Comparison of ENCODE assay signal across 14 cellular contexts in the genomic region with DNA sequence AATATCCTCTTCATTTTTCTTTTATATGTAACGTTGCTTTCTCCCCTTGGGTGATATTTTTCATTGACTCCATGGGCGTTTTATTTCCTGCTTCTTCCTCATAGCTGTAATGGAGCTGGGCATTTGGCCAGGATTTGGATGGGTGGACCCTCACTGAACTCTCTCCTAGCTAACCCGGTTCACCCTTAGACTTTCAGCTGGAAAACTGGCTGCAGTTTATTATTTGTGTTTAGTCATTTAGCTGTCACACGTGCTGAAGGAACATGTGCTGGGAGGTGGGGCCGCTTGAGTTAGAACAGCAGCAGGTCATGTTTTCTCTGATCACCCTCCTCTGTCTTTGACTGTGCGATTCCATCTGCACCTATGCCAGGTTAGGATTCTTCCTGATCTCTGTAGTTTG.
A peak's percentile ranks its signal among the peaks of the same experiment; 100 is the strongest.
DNase-seq lines count a peak whose midpoint lies in the region; FAIRE-seq and TF ChIP-seq lines count a peak whose summit lies in the region.
"Had no signal": no experiment of that assay in that cellular context is flagged by ENCODE, and none has a peak within 500 bp of the region (broad histone marks: within the 10 kb centered on the region; RNA-seq: fewer than 3 reads in every experiment).

No MANE protein-coding gene starts in this region.

- FAIRE-seq in frontal cortex (lab: Jason Lieb, UNC), result no peak
- FAIRE-seq: bronchial epithelial cell had no signal

- H3K27ac ChIP-seq in osteoblast (ENCODE audit: low read depth, low read length), result no peak overlapping the region
- H3K27ac ChIP-seq: KMS-11, stomach had no signal

- no peaks in the 10 kb centered on the region for H4K20me1 ChIP-seq in osteoblast (ENCODE audit: insufficient read depth, low read length)

- H3K36me3 ChIP-seq in osteoblast (ENCODE audit: insufficient read depth, low read length), result no peaks in the 10 kb centered on the region
- H3K36me3 ChIP-seq: stomach had no signal

- H3K4me1 ChIP-seq in osteoblast (ENCODE audit: insufficient read depth, low read length), result peaks cover 3% of the 10 kb centered on the region
- H3K4me1 ChIP-seq: stomach had no signal

- no peaks in the 10 kb centered on the region for H3K27me3 ChIP-seq in osteoblast (ENCODE audit: insufficient read depth, low read length)
- H3K27me3 ChIP-seq: stomach had no signal

- DNase-seq in DMS153 (lab: John Stamatoyannopoulos, UW) (peak; percentile 71), NCI-H2029 (lab: John Stamatoyannopoulos, UW) (peak; percentile 10), epithelial cell of esophagus (ENCODE audit: low read depth) (peak; percentile 9), osteoblast (ENCODE audit: insufficient read length, low spot score, missing footprints) (peak; percentile 8), frontal cortex (ENCODE audit: low spot score in 2 of 2) (no peak), NCI-H1092 treated with DMSO at 0.1 percent for 48 hours (lab: John Stamatoyannopoulos, UW) (no peak), DMS 273 treated with DMSO at 0.1 percent for 48 hours (lab: John Stamatoyannopoulos, UW) (no peak), 8988T (no peak)
- DNase-seq: activated T-cell treated with anti-CD3 and anti-CD28 coated beads for 4 hours; CD4-positive, alpha-beta memory T cell; stimulated activated CD4-positive, alpha-beta T cell treated with anti-CD3 and anti-CD28 coated beads, Interleukin-1b, Interleukin-23, amount 100 ng/mL, for 48 hours; stomach had no signal

- H2AFZ ChIP-seq in osteoblast (ENCODE audit: low read length), result peak overlapping the region; percentile 27

- peak overlapping the region; percentile 7 for H3K4me2 ChIP-seq in osteoblast (ENCODE audit: insufficient read depth, low read length)
- H3K4me2 ChIP-seq: KMS-11 had no signal

- no peaks in the 10 kb centered on the region for H3K79me2 ChIP-seq in osteoblast (ENCODE audit: insufficient read depth, low read length)

- H3K4me3 ChIP-seq in epithelial cell of esophagus (ENCODE audit: low read length) (no peak overlapping the region), osteoblast (ENCODE audit: insufficient read depth, low read length) (no peak overlapping the region)
- H3K4me3 ChIP-seq: stomach had no signal

- no peak for TF ChIP-seq CTCF in epithelial cell of esophagus (IDR thresholded peaks at IDR 0.05; ENCODE audit: insufficient read depth, low read depth, low read length, missing control alignments)
- no peak for TF ChIP-seq CTCF in osteoblast (IDR thresholded peaks at IDR 0.05; ENCODE audit: extremely low read depth, low read depth, low read length)

- no peaks in the 10 kb centered on the region for H3K9me3 ChIP-seq in osteoblast (ENCODE audit: low read depth, low read length)
- H3K9me3 ChIP-seq: stomach had no signal

Comparison
In these comparisons a context has a peak if more than half of its experiments do, and no peak if none do; other contexts are left out.
1. DNase-seq: peak in DMS153 (single experiment), NCI-H2029 (single experiment), epithelial cell of esophagus (single experiment) and osteoblast (single experiment); none in frontal cortex (0 of 2), NCI-H1092 treated with DMSO at 0.1 percent for 48 hours (single experiment), DMS 273 treated with DMSO at 0.1 percent for 48 hours (single experiment) and 8988T (single experiment).